ENCODE assay signal across 8 cellular contexts in genomic region chr1:212606734-212607205, GRCh38. TPM values are rescaled to one million over a fixed set of nuclear protein-coding genes. Genes with fewer than 3 reads are reported as not detected.
DNase-seq lines count a peak whose midpoint lies in the region; ATAC-seq, FAIRE-seq and TF ChIP-seq lines count a peak whose summit lies in the region.

No MANE protein-coding gene starts in this region.

- WGBS in K562 (ENCODE audit: insufficient coverage, low coverage, missing lambda C conversion rate): 17% methylated on average over 44 of the region's 44 CpGs

- CTCF ChIA-PET in K562 (lab: Yijun Ruan, JAX; ENCODE audit: low intra/inter-chr PET ratio): no interaction called here

- H3K27me3 ChIP-seq in K562 (ENCODE audit: control insufficient read depth in 2 of 2, insufficient read depth in 2 of 2, low read length in 2 of 2): peaks cover 44 to 48% of the 10 kb centered on the region in 2 experiments

- ATAC-seq in K562 (no peak), left colon (peak; percentile 62), GM19328 (IDR thresholded peaks at IDR 0.05; ENCODE audit: unreplicated experiment) (no peak)

- H3K4me1 ChIP-seq in K562 (replicated peaks in 1 of 2; ENCODE audit: control insufficient read depth in 2 of 2, insufficient read depth in 2 of 2, low read length in 2 of 2): peaks cover 33 to 35% of the 10 kb centered on the region in 2 experiments

- FAIRE-seq in K562 (lab: Jason Lieb, UNC) (no peak), urothelium cell line (lab: Jason Lieb, UNC) (no peak)

- peak; percentile 19 for TF ChIP-seq POLR2A in GM19193 (IDR thresholded peaks at IDR 0.05; ENCODE audit: extremely low read depth, insufficient read depth, insufficient read length)
- TF ChIP-seq POLR2A in K562 (conservative IDR thresholded peaks at IDR 0.05): no peak

- H2AFZ ChIP-seq in K562 (ENCODE audit: low read depth, low read length): no peak overlapping the region; the same call in 1 of the 2 replicates

- intact Hi-C loops in K562 (cut with micrococcal nuclease): loop anchor here (5.0 kb wide), 1 partner anchor 446 kb away; the partner anchor contains the start of gene RPS6KC1
- intact Hi-C loops in left colon (cut with DNase I, micrococcal nuclease): no loop called here

- H3K9me1 ChIP-seq in K562 (ENCODE audit: control insufficient read depth, insufficient read depth, low read length): peaks cover 11% of the 10 kb centered on the region

- H3K36me3 ChIP-seq in SK-N-MC (ENCODE audit: insufficient read depth, low read length) (no peaks in the 10 kb centered on the region), K562 (ENCODE audit: control insufficient read depth, insufficient read depth, low read length) (no peaks in the 10 kb centered on the region)

- H3K4me2 ChIP-seq in K562 (ENCODE audit: insufficient read depth, low read length): peak overlapping the region; percentile 88

- DNase-seq in SK-N-MC (ENCODE audit: low read depth, low spot score) (no peak), K562 (ENCODE audit: extremely low read depth in 1 of 4, low spot score in 3 of 4) (peak in 3 of 4 experiments; percentile 33 to 56 (median 47)), left colon (peak; percentile 86 to 88), DMS114 treated with DMSO at 0.1 percent for 48 hours (lab: John Stamatoyannopoulos, UW; ENCODE audit: unreplicated experiment) (no peak), urothelium cell line (ENCODE audit: low spot score) (no peak)
- DNase-seq in stimulated activated CD4-positive, alpha-beta T cell treated with anti-CD3 and anti-CD28 coated beads, Interleukin-4, amount 100 ng/mL, for 1 hour: peak; percentile 57

- no TSS peak for BruUV-seq in K562 (replicated peaks; lab: Mats Ljungman, UMichigan)

- in situ Hi-C loops in K562 (cut with MboI): no loop called here

- peaks cover 28% of the 10 kb centered on the region for H4K20me1 ChIP-seq in K562 (replicated peaks; ENCODE audit: control insufficient read depth, insufficient read depth, low read length)

- no peak for TF ChIP-seq RAD21 in K562 (CRISPR knock-in tag; conservative IDR thresholded peaks at IDR 0.05 in 1 of 2, IDR thresholded peaks at IDR 0.05 in 1 of 2)

- POLR2A ChIA-PET in K562 (lab: Yijun Ruan, JAX): interaction anchor here (2.9 kb wide), 1 partner anchor 10 kb away, joined by 34 read pairs; no protein-coding TSS in a partner anchor

- TF ChIP-seq CTCF in K562 (IDR thresholded peaks at IDR 0.05 in 2 of 3, conservative IDR thresholded peaks at IDR 0.05 in 1 of 3; ENCODE audit: insufficient read depth in 2 of 3, low read depth in 1 of 3, low read length in 3 of 3): no peak

- H3K9me3 ChIP-seq in SK-N-MC (ENCODE audit: low read depth, low read length): no peaks in the 10 kb centered on the region
- H3K9me3 ChIP-seq in K562 (replicated peaks; ENCODE audit: control insufficient read depth, insufficient read depth, low read depth, low read length): no peaks in the 10 kb centered on the region

- H3K79me2 ChIP-seq in K562 (ENCODE audit: control insufficient read depth, insufficient read depth, low read length): peaks cover 29% of the 10 kb centered on the region

- H3K9ac ChIP-seq in SK-N-MC (ENCODE audit: insufficient read length) (peak overlapping the region; percentile 59), K562 (ENCODE audit: insufficient read depth in 1 of 2, low read depth in 2 of 2, low read length in 2 of 2) (peak overlapping the region; percentile 96; a peak in 3 of 4 replicates)

- H3K4me3 ChIP-seq in SK-N-MC (peak overlapping the region; percentile 70), K562 (no peak overlapping the region)

- peak overlapping the region; percentile 79; the same call in 1 of the 2 replicates for H3K27ac ChIP-seq in SK-N-MC
- H3K27ac ChIP-seq in K562 (ENCODE audit: extremely low read depth, low read depth, low read length): no peak overlapping the region

- no peak for TF ChIP-seq EP300 in K562 (IDR thresholded peaks at IDR 0.05; ENCODE audit: low read length)

TF ChIP-seq in K562, 482 proteins besides CTCF, POLR2A, EP300 and RAD21 (continues in another document):
- TF ChIP-seq PHF8 (IDR thresholded peaks at IDR 0.05; ENCODE audit: borderline replicate concordance, low read length): peak; percentile 14; the same call in 1 of the 2 replicates
- TF ChIP-seq SRSF9 (IDR thresholded peaks at IDR 0.05; ENCODE audit: borderline replicate concordance, low read depth, low read length): no peak
- TF ChIP-seq CBX8 (IDR thresholded peaks at IDR 0.05; ENCODE audit: borderline replicate concordance, extremely low read depth, low read depth, low read length, poor library complexity, severe bottlenecking): peak; percentile 78
- TF ChIP-seq CXXC5 (CRISPR knock-in tag; IDR thresholded peaks at IDR 0.05): peak; percentile 19; the same call in 1 of the 2 replicates
- TF ChIP-seq FOXJ2 (tag; IDR thresholded peaks at IDR 0.05): peak; percentile 83
- TF ChIP-seq ZFP36 (IDR thresholded peaks at IDR 0.05; ENCODE audit: low read depth, low read length, partially characterized antibody): peak; percentile 32
- no peak for TF ChIP-seq POLR2H (tag; IDR thresholded peaks at IDR 0.05; ENCODE audit: low read depth)
- TF ChIP-seq ESRRB (CRISPR knock-in tag; IDR thresholded peaks at IDR 0.05; ENCODE audit: borderline replicate concordance): no peak
- TF ChIP-seq BMI1 (IDR thresholded peaks at IDR 0.05; ENCODE audit: low read length): no peak; the same call in 1 of the 2 replicates
- no peak for TF ChIP-seq PRPF4 (IDR thresholded peaks at IDR 0.05; ENCODE audit: insufficient read depth, low read depth, low read length, poor library complexity, severe bottlenecking)
- TF ChIP-seq BDP1 (IDR thresholded peaks at IDR 0.05; ENCODE audit: insufficient read depth, insufficient read length): no peak
- no peak for TF ChIP-seq ZBTB34 (CRISPR knock-in tag; IDR thresholded peaks at IDR 0.05)
- no peak for TF ChIP-seq ZNF41 (CRISPR knock-in tag; conservative IDR thresholded peaks at IDR 0.05)
- no peak for TF ChIP-seq MXI1 (IDR thresholded peaks at IDR 0.05; ENCODE audit: low read depth, low read length)
- no peak for TF ChIP-seq EHMT2 (IDR thresholded peaks at IDR 0.05)
- no peak for TF ChIP-seq AFF1 (IDR thresholded peaks at IDR 0.05; ENCODE audit: low read depth in 1 of 2, partially characterized antibody in 2 of 2)

RNA-seq across cellular contexts. Expression of gene ATF3, which starts 1.8 kb away (rescaled TPM):
- 31.4 and 31.5 TPM in 2 replicates for total RNA-seq in K562 (2011; cell fraction: chromatin; rRNA removed; ENCODE audit: low replicate concordance)
- 21.5 and 24.3 TPM in 2 replicates for total RNA-seq in K562 (2011; cell fraction: nucleolus; rRNA removed)
- total RNA-seq in K562 (2011; cell fraction: nucleoplasm; rRNA removed): 32.1 and 39.3 TPM in 2 replicates
- total RNA-seq in K562 (2014; rRNA removed): 17.2 and 19.8 TPM in 2 replicates
- 25.9 and 32.7 TPM in 2 replicates for total RNA-seq in K562 (2014; rRNA removed; fragmentation: Illumina TruSeq; extraction: Trizol)
- total RNA-seq in K562 (2015; rRNA removed; fragmentation: Illumina TruSeq; extraction: Trizol): 2.9 and 3.5 TPM in 2 replicates
- 21.8 and 27.6 TPM in 2 replicates for total RNA-seq in K562 (2021)
- polyA plus RNA-seq in K562 (2011; rRNA removed): 12.0 and 13.2 TPM in 2 replicates
- polyA plus RNA-seq in K562 (2011; cell fraction: cytosol; rRNA removed): 5.6 and 9.8 TPM in 2 replicates
- 15.2 and 16.0 TPM in 2 replicates for polyA plus RNA-seq in K562 (2011; cell fraction: nucleus; rRNA removed)
- polyA plus RNA-seq in K562 (2012): 10.8 and 39.2 TPM in 2 replicates
- polyA plus RNA-seq in K562 (2014; fragmentation: Illumina TruSeq; extraction: Trizol): 27.6 and 32.0 TPM in 2 replicates
- polyA plus RNA-seq in K562 (2014; fragmentation: Nextera tagmentation; extraction: Ambion mirVana): 1 to 10 TPM; 6.1 to 6.8 TPM
- polyA plus RNA-seq in K562 (2014; rRNA removed): 26.2 and 28.2 TPM in 2 replicates
- 12.2 and 14.3 TPM in 2 replicates for polyA minus RNA-seq in K562 (2011; rRNA and poly(A)+ RNA removed)
- polyA minus RNA-seq in K562 (2011; cell fraction: cytosol; rRNA and poly(A)+ RNA removed): 4.9 and 7.1 TPM in 2 replicates
- 14.4 and 22.3 TPM in 2 replicates for polyA minus RNA-seq in K562 (2011; cell fraction: nucleus; rRNA and poly(A)+ RNA removed)
- 10 to 100 TPM; 52.5 to 58.2 TPM for total RNA-seq in left colon

Comparison
In these comparisons a context has a peak if more than half of its experiments do, and no peak if none do; other contexts are left out.
1. DNase-seq: peak in K562 (3 of 4), left colon (2 of 2) and stimulated activated CD4-positive, alpha-beta T cell treated with anti-CD3 and anti-CD28 coated beads, Interleukin-4, amount 100 ng/mL, for 1 hour (single experiment); none in SK-N-MC (single experiment), DMS114 treated with DMSO at 0.1 percent for 48 hours (single experiment) and urothelium cell line (single experiment).